ENCODE assay signal across 14 cellular contexts in genomic region chr22:40518840-40519239, GRCh38.
DNase-seq lines count a peak whose midpoint lies in the region; ATAC-seq, FAIRE-seq and TF ChIP-seq lines count a peak whose summit lies in the region.
"Had no signal": no experiment of that assay in that cellular context is flagged by ENCODE, and none has a peak within 500 bp of the region (broad histone marks: within the 10 kb centered on the region; RNA-seq: fewer than 3 reads in every experiment).

No MANE protein-coding gene starts in this region.

- no peak overlapping the region for H3K9ac ChIP-seq in colonic mucosa (ENCODE audit: low read depth in 2 of 2, low read length in 2 of 2)

- no peak overlapping the region for H3K4me3 ChIP-seq in Panc1 (ENCODE audit: low read depth in 2 of 2, low read length in 2 of 2)
- H3K4me3 ChIP-seq in colonic mucosa, result no peak overlapping the region
- H3K4me3 ChIP-seq in small intestine (ENCODE audit: low read depth in 1 of 2, low read length in 2 of 2), result no peak overlapping the region
- no peak overlapping the region for H3K4me3 ChIP-seq in left lung
- H3K4me3 ChIP-seq: right atrium auricular region had no signal

- H3K27me3 Mint-ChIP-seq in activated CD8-positive, alpha-beta memory T cell treated with anti-CD3 and anti-CD28 coated beads, Interleukin-2, amount 10 ng/mL, durations not matched to agents 7 days and 5 days, result no peaks in the 10 kb centered on the region

- peaks cover 16% of the 10 kb centered on the region for H3K36me3 Mint-ChIP-seq in activated CD8-positive, alpha-beta memory T cell treated with anti-CD3 and anti-CD28 coated beads, Interleukin-2, amount 10 ng/mL, durations not matched to agents 7 days and 5 days

- ATAC-seq in activated CD8-positive, alpha-beta memory T cell treated with anti-CD3 and anti-CD28 coated beads, Interleukin-2, amount 10 ng/mL, durations not matched to agents 7 days and 5 days, result no peak
- ATAC-seq in Panc1 (no peak), left lung (no peak), HG03175 (IDR thresholded peaks at IDR 0.05; ENCODE audit: unreplicated experiment) (no peak)
- ATAC-seq: SK-N-SH treated with all-trans-retinoic acid at 6 μM for 48 hours had no signal

- H3K27me3 ChIP-seq in Panc1 (ENCODE audit: control insufficient read depth, insufficient read depth, low read length) (no peaks in the 10 kb centered on the region), colonic mucosa (no peaks in the 10 kb centered on the region), small intestine (ENCODE audit: control insufficient read depth in 2 of 2, insufficient read depth in 2 of 2, low read length in 2 of 2) (no peaks in the 10 kb centered on the region), left lung (no peaks in the 10 kb centered on the region)
- H3K27me3 ChIP-seq: right atrium auricular region had no signal

- H3K27ac ChIP-seq in Panc1 (ENCODE audit: low read length) (peak overlapping the region; percentile 34; the same call in 1 of the 2 replicates), colonic mucosa (peak overlapping the region; percentile 71), small intestine (ENCODE audit: low read depth in 1 of 2, low read length in 1 of 2) (peak overlapping the region; percentile 91 to 96), left lung (no peak overlapping the region)
- H3K27ac ChIP-seq: right atrium auricular region had no signal

- H3K4me1 ChIP-seq in Panc1 (ENCODE audit: control insufficient read depth, insufficient read depth, low read length), result peaks cover 6% of the 10 kb centered on the region; the same call in 1 of the 2 replicates
- H3K4me1 ChIP-seq in colonic mucosa, result peaks cover 4% of the 10 kb centered on the region
- H3K4me1 ChIP-seq in small intestine (ENCODE audit: control insufficient read depth in 2 of 2, insufficient read depth in 1 of 2, low read depth in 1 of 2, low read length in 1 of 2), result peaks cover 0 to 5% of the 10 kb centered on the region in 2 donors
- H3K4me1 ChIP-seq in left lung, result peaks cover 0 to 21% of the 10 kb centered on the region in 2 donors
- H3K4me1 ChIP-seq: right atrium auricular region had no signal

- 80 to 99% (median 80%) methylated on average over 4 of the region's 4 CpGs for WGBS in small intestine, 3 donors

- FAIRE-seq in small intestine (lab: Jason Lieb, UNC), result no peak
- FAIRE-seq: H54 had no signal

- H3K9me3 ChIP-seq in Panc1 (ENCODE audit: control insufficient read depth, insufficient read depth, low read depth, low read length), result no peaks in the 10 kb centered on the region
- H3K9me3 ChIP-seq in colonic mucosa, result no peaks in the 10 kb centered on the region
- H3K9me3 ChIP-seq in small intestine (ENCODE audit: control insufficient read depth, low read depth), result no peaks in the 10 kb centered on the region
- no peaks in the 10 kb centered on the region for H3K9me3 ChIP-seq in left lung
- H3K9me3 ChIP-seq: right atrium auricular region had no signal

- intact Hi-C loops in Panc1 (cut with micrococcal nuclease; ENCODE audit: unreplicated experiment), result no loop called here
- intact Hi-C loops in colonic mucosa (cut with DNase I), result no loop called here
- intact Hi-C loops in left lung (cut with DNase I), result no loop called here

- DNase-seq in activated CD8-positive, alpha-beta memory T cell treated with anti-CD3 and anti-CD28 coated beads, Interleukin-2, amount 10 ng/mL, durations not matched to agents 7 days and 5 days, result no peak
- no peak for DNase-seq in activated CD8-positive, alpha-beta memory T cell treated with anti-CD3 and anti-CD28 coated beads, Interleukin-2, amount 50 U/mL, for 4 hours
- DNase-seq in Panc1 (ENCODE audit: low read depth, low spot score), result no peak
- no peak for DNase-seq in colonic mucosa
- no peak for DNase-seq in small intestine
- DNase-seq in RKO (ENCODE audit: low spot score), result no peak
- no peak for DNase-seq in left lung
- DNase-seq: activated effector memory CD4-positive, alpha-beta T cell treated with anti-CD3 and anti-CD28 coated beads, Interleukin-2, amount 50 U/mL, for 16 hours; DMS153; KBM-7 had no signal

- no peaks in the 10 kb centered on the region for H3K9me3 Mint-ChIP-seq in activated CD8-positive, alpha-beta memory T cell treated with anti-CD3 and anti-CD28 coated beads, Interleukin-2, amount 10 ng/mL, durations not matched to agents 7 days and 5 days (ENCODE audit: low read depth)

- CTCF ChIA-PET in activated CD8-positive, alpha-beta memory T cell treated with anti-CD3 and anti-CD28 coated beads, Interleukin-2, amount 10 ng/mL, durations not matched to agents 7 days and 5 days (lab: Charles Lee), result interaction anchor here (1.1 to 1.8 kb wide), 3 partner anchors 12 to 127 kb away, joined by 3 to 4 read pairs (median 4); no protein-coding TSS in a partner anchor
- CTCF ChIA-PET in Panc1 (lab: Charles Lee), result no interaction called here

- peak overlapping the region; percentile 42 for H3K4me3 Mint-ChIP-seq in activated CD8-positive, alpha-beta memory T cell treated with anti-CD3 and anti-CD28 coated beads, Interleukin-2, amount 10 ng/mL, durations not matched to agents 7 days and 5 days

- TF ChIP-seq CTCF in Panc1 (IDR thresholded peaks at IDR 0.05) (no peak), colonic mucosa (IDR thresholded peaks at IDR 0.05) (no peak), left lung (IDR thresholded peaks at IDR 0.05) (no peak)

- in situ Hi-C loops in Panc1 (cut with HindIII; ENCODE audit: low pct_unique_long_range_greater_than_20kb, low sequenced_read_pairs), result no loop called here

- peaks cover 24% of the 10 kb centered on the region for H3K4me1 Mint-ChIP-seq in activated CD8-positive, alpha-beta memory T cell treated with anti-CD3 and anti-CD28 coated beads, Interleukin-2, amount 10 ng/mL, durations not matched to agents 7 days and 5 days

- POLR2A ChIA-PET in Panc1 (lab: Charles Lee), result no interaction called here

- no peaks in the 10 kb centered on the region; the same call in 1 of the 2 replicates for H3K36me3 ChIP-seq in Panc1 (ENCODE audit: control insufficient read depth, insufficient read depth, low read length)
- no peaks in the 10 kb centered on the region for H3K36me3 ChIP-seq in colonic mucosa
- peaks cover 0 to 2% of the 10 kb centered on the region in 2 donors for H3K36me3 ChIP-seq in small intestine (ENCODE audit: control insufficient read depth in 2 of 2, insufficient read depth in 2 of 2, low read length in 2 of 2)
- peaks cover 0 to 6% of the 10 kb centered on the region in 2 donors for H3K36me3 ChIP-seq in left lung
- H3K36me3 ChIP-seq: right atrium auricular region had no signal

- H3K27ac Mint-ChIP-seq in activated CD8-positive, alpha-beta memory T cell treated with anti-CD3 and anti-CD28 coated beads, Interleukin-2, amount 10 ng/mL, durations not matched to agents 7 days and 5 days, result peak overlapping the region; percentile 75

- no TSS peak for BruUV-seq in Panc1 (replicated peaks; lab: Mats Ljungman, UMichigan)

Comparison
In these comparisons a context has a peak if more than half of its experiments do, and no peak if none do; other contexts are left out.
1. H3K27ac ChIP-seq: peak in Panc1 (single experiment), colonic mucosa (single experiment) and small intestine (2 of 2); none in left lung (0 of 2).